Comparison of ENCODE assay signal across 16 cellular contexts in the genomic region with DNA sequence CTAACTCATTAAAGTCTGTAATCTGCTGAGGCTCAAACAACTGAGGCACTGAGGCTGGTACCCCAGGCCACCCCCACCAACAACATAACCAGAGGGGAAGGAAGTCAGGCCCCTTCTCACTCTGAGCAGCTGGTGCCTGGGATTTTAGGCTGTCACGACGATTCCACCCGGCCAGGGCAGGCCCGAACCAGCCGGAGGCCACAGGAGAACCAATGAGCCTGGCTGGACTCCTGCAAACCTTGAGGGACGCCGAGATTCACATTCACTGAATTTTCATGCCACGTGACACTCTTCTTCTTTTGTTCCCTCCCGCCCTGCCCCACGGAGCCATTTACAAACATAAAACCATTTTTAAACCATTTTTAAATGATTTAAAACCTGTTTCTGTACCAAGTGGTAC. TPM values are rescaled to one million over a fixed set of nuclear protein-coding genes. Genes with fewer than 3 reads are reported as not detected.
A peak's percentile ranks its signal among the peaks of the same experiment; 100 is the strongest.
DNase-seq lines count a peak whose midpoint lies in the region; ATAC-seq and TF ChIP-seq lines count a peak whose summit lies in the region.
"Had no signal": no experiment of that assay in that cellular context is flagged by ENCODE, and none has a peak within 500 bp of the region (broad histone marks: within the 10 kb centered on the region; RNA-seq: fewer than 3 reads in every experiment).

No MANE protein-coding gene starts in this region.

- H3K9ac ChIP-seq in ES-I3 (ENCODE audit: low read depth, low read length) (0 out of 2 replicates have a peak overlapping the region, but pooled peaks have one; percentile 14), iPS-15b (ENCODE audit: low read depth, low read length) (no peak overlapping the region)

- H3K4me1 Mint-ChIP-seq in brain = peaks cover 67% of the 10 kb centered on the region
- no peaks in the 10 kb centered on the region for H3K4me1 Mint-ChIP-seq in activated CD8-positive, alpha-beta T cell treated with anti-CD3 and anti-CD28 coated beads, Interleukin-2, amount 10 ng/mL, durations not matched to agents 7 days and 5 days (ENCODE audit: low read depth)
- H3K4me1 Mint-ChIP-seq: activated CD8-positive, alpha-beta memory T cell treated with anti-CD3 and anti-CD28 coated beads, Interleukin-2, amount 10 ng/mL, durations not matched to agents 7 days and 5 days had no signal

- H3K27ac Mint-ChIP-seq in brain = peak overlapping the region in 4 of 5 experiments; percentile 17 to 96 (median 86)
- no peak overlapping the region for H3K27ac Mint-ChIP-seq in activated CD8-positive, alpha-beta T cell treated with anti-CD3 and anti-CD28 coated beads, Interleukin-2, amount 10 ng/mL, durations not matched to agents 7 days and 5 days
- H3K27ac Mint-ChIP-seq: activated CD8-positive, alpha-beta memory T cell treated with anti-CD3 and anti-CD28 coated beads, Interleukin-2, amount 10 ng/mL, durations not matched to agents 7 days and 5 days; activated naive CD4-positive, alpha-beta T cell treated with anti-CD3 and anti-CD28 coated beads for 36 hours had no signal

- H3K36me3 ChIP-seq in ES-I3 (ENCODE audit: insufficient read depth, low read length) = no peaks in the 10 kb centered on the region
- no peaks in the 10 kb centered on the region for H3K36me3 ChIP-seq in iPS-15b (ENCODE audit: control insufficient read depth, insufficient read depth, low read length)
- H3K36me3 ChIP-seq in tibial artery = no peaks in the 10 kb centered on the region
- H3K36me3 ChIP-seq: gastroesophageal sphincter had no signal

- peak; percentile 79 for DNase-seq in posterior vena cava (ENCODE audit: low spot score)
- no peak for DNase-seq in tibial artery
- DNase-seq in activated CD8-positive, alpha-beta T cell treated with anti-CD3 and anti-CD28 coated beads, Interleukin-2, amount 10 ng/mL, durations not matched to agents 7 days and 5 days = no peak
- DNase-seq in NCI-H1694 treated with DMSO at 0.1 percent for 48 hours (lab: John Stamatoyannopoulos, UW) = no peak
- DNase-seq: activated CD8-positive, alpha-beta memory T cell treated with anti-CD3 and anti-CD28 coated beads, Interleukin-2, amount 10 ng/mL, durations not matched to agents 7 days and 5 days; activated naive CD4-positive, alpha-beta T cell treated with anti-CD3 and anti-CD28 coated beads for 36 hours; AML-193; NCI-H2029; NCI-H526 treated with DMSO at 0.1 percent for 48 hours; SW 1271 had no signal

- TF ChIP-seq POLR2A in GM18505 (IDR thresholded peaks at IDR 0.05; ENCODE audit: borderline replicate concordance, extremely low read depth, insufficient read depth, insufficient read length) = no peak

- H3K4me3 ChIP-seq in iPS-15b (ENCODE audit: low read depth, low read length) = peak overlapping the region; percentile 36
- no peak overlapping the region for H3K4me3 ChIP-seq in tibial artery
- H3K4me3 ChIP-seq: gastroesophageal sphincter had no signal

- H3K4me1 ChIP-seq in ES-I3 (ENCODE audit: insufficient read depth, low read length) (peaks cover 9% of the 10 kb centered on the region; the same call in 1 of the 2 replicates), iPS-15b (ENCODE audit: control insufficient read depth, insufficient read depth, low read length) (no peaks in the 10 kb centered on the region), tibial artery (no peaks in the 10 kb centered on the region)

- CTCF ChIA-PET in activated CD8-positive, alpha-beta T cell treated with anti-CD3 and anti-CD28 coated beads, Interleukin-2, amount 10 ng/mL, durations not matched to agents 7 days and 5 days (lab: Charles Lee) = no interaction called here

- intact Hi-C loops in posterior vena cava (cut with DNase I) (no loop called here), tibial artery (cut with DNase I; ENCODE audit: low total_unique reads) (no loop called here)

- no peaks in the 10 kb centered on the region for H3K36me3 Mint-ChIP-seq in brain
- H3K36me3 Mint-ChIP-seq in activated CD8-positive, alpha-beta T cell treated with anti-CD3 and anti-CD28 coated beads, Interleukin-2, amount 10 ng/mL, durations not matched to agents 7 days and 5 days (ENCODE audit: low read depth) = no peaks in the 10 kb centered on the region
- H3K36me3 Mint-ChIP-seq: activated CD8-positive, alpha-beta memory T cell treated with anti-CD3 and anti-CD28 coated beads, Interleukin-2, amount 10 ng/mL, durations not matched to agents 7 days and 5 days had no signal

- H3K9me3 Mint-ChIP-seq in brain = no peaks in the 10 kb centered on the region
- H3K9me3 Mint-ChIP-seq in activated CD8-positive, alpha-beta T cell treated with anti-CD3 and anti-CD28 coated beads, Interleukin-2, amount 10 ng/mL, durations not matched to agents 7 days and 5 days (ENCODE audit: insufficient read depth) = no peaks in the 10 kb centered on the region
- H3K9me3 Mint-ChIP-seq: activated naive CD4-positive, alpha-beta T cell treated with anti-CD3 and anti-CD28 coated beads for 36 hours had no signal

- H3K4me3 Mint-ChIP-seq in brain = peak overlapping the region in 2 of 5 experiments; percentile 43 to 69
- H3K4me3 Mint-ChIP-seq in activated CD8-positive, alpha-beta T cell treated with anti-CD3 and anti-CD28 coated beads, Interleukin-2, amount 10 ng/mL, durations not matched to agents 7 days and 5 days = no peak overlapping the region
- H3K4me3 Mint-ChIP-seq: activated CD8-positive, alpha-beta memory T cell treated with anti-CD3 and anti-CD28 coated beads, Interleukin-2, amount 10 ng/mL, durations not matched to agents 7 days and 5 days; activated naive CD4-positive, alpha-beta T cell treated with anti-CD3 and anti-CD28 coated beads for 36 hours had no signal

- TF ChIP-seq CTCF in brain (conservative IDR thresholded peaks at IDR 0.05) (no peak), tibial artery (IDR thresholded peaks at IDR 0.05) (no peak)

- H3K27me3 ChIP-seq in iPS-15b (ENCODE audit: control insufficient read depth, insufficient read depth, low read length) (peaks cover 17% of the 10 kb centered on the region), tibial artery (peaks cover 0 to 28% of the 10 kb centered on the region in 2 donors)

- H3K27ac ChIP-seq in tibial artery = no peak overlapping the region
- H3K27ac ChIP-seq: gastroesophageal sphincter, VCaP had no signal

- ATAC-seq in GM18505 (IDR thresholded peaks at IDR 0.05; ENCODE audit: unreplicated experiment) = no peak
- ATAC-seq in activated CD8-positive, alpha-beta T cell treated with anti-CD3 and anti-CD28 coated beads, Interleukin-2, amount 10 ng/mL, durations not matched to agents 7 days and 5 days = no peak
- ATAC-seq: activated CD8-positive, alpha-beta memory T cell treated with anti-CD3 and anti-CD28 coated beads, Interleukin-2, amount 10 ng/mL, durations not matched to agents 7 days and 5 days; gastroesophageal sphincter had no signal

- peaks cover 12% of the 10 kb centered on the region for H3K27me3 Mint-ChIP-seq in brain
- H3K27me3 Mint-ChIP-seq in activated CD8-positive, alpha-beta T cell treated with anti-CD3 and anti-CD28 coated beads, Interleukin-2, amount 10 ng/mL, durations not matched to agents 7 days and 5 days (ENCODE audit: low read depth) = no peaks in the 10 kb centered on the region
- H3K27me3 Mint-ChIP-seq: activated CD8-positive, alpha-beta memory T cell treated with anti-CD3 and anti-CD28 coated beads, Interleukin-2, amount 10 ng/mL, durations not matched to agents 7 days and 5 days had no signal

- no peaks in the 10 kb centered on the region; the same call in 1 of the 2 replicates for H3K9me3 ChIP-seq in ES-I3 (ENCODE audit: control insufficient read depth, insufficient read depth, low read length)
- H3K9me3 ChIP-seq in iPS-15b (ENCODE audit: control insufficient read depth, insufficient read depth, low read length) = no peaks in the 10 kb centered on the region
- no peaks in the 10 kb centered on the region for H3K9me3 ChIP-seq in tibial artery
- H3K9me3 ChIP-seq: gastroesophageal sphincter had no signal

- POLR2A ChIA-PET in activated CD8-positive, alpha-beta T cell treated with anti-CD3 and anti-CD28 coated beads, Interleukin-2, amount 10 ng/mL, durations not matched to agents 7 days and 5 days (lab: Charles Lee) = no interaction called here

RNA-seq across cellular contexts. Expression of a gene that starts 48.1 kb away (rescaled TPM):
- 2.7 TPM for polyA plus RNA-seq in brain (ENCODE audit: insufficient read depth, low read depth, low replicate concordance)
- 10 to 100 TPM in 1 of 2 donors, 1 to 10 TPM in 1; 9.7 to 11.2 TPM for total RNA-seq in posterior vena cava
- 1 to 10 TPM; 2.5 to 3.8 TPM for total RNA-seq in activated CD8-positive, alpha-beta T cell treated with anti-CD3 and anti-CD28 coated beads, Interleukin-2, amount 10 ng/mL, durations not matched to agents 7 days and 5 days
